Comparison of ENCODE assay signal across 27 cellular contexts in the genomic region with DNA sequence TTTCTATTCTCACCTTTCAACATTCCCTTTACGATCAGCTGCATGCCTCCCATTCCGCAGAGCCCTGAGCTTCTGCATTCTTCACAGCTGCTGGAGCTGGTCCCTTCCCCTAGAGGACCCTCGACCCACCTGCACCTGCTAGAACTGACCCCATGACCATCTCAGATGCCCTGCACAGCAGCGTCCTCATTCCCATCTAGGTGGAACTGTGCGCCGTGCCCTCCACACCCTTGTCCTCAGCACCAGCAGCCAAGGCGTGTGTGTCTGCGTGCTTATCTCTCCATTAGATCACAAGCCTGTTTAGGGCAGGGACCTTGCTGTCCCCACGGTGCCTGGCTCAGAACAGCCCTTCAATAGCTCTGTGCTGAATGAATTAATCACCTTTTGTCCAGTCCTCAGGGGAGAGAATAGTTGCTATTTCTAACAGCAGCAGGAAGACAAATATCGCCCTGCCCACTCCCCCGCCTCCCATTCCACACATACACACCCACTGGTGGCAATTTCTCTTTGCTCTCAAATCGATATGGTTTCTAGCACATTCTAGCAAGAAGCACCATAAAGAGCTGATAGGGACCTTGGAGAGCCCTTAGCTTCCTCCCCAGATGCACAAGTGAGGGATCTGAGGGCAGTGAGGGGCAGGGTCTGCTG.
A peak's percentile ranks its signal among the peaks of the same experiment; 100 is the strongest.
DNase-seq lines count a peak whose midpoint lies in the region; ATAC-seq, FAIRE-seq and TF ChIP-seq lines count a peak whose summit lies in the region.
"Had no signal": no experiment of that assay in that cellular context is flagged by ENCODE, and none has a peak within 500 bp of the region (broad histone marks: within the 10 kb centered on the region; RNA-seq: fewer than 3 reads in every experiment).

No MANE protein-coding gene starts in this region.

- peak overlapping the region; percentile 83 for H3K27ac ChIP-seq in SJCRH30
- peak overlapping the region in 8 of 10 donors; percentile 56 to 73 (median 68) for H3K27ac ChIP-seq in heart right ventricle
- H3K27ac ChIP-seq in trophoblast cell (ENCODE audit: low read depth, low read length) = no peak overlapping the region
- H3K27ac ChIP-seq: KMS-11 had no signal

- DNase-seq in GM12892 (ENCODE audit: insufficient read length) = no peak
- no peak for DNase-seq in SJCRH30
- peak in 1 of 2 donors; percentile 27 for DNase-seq in heart right ventricle
- peak; percentile 88 to 91 for DNase-seq in trophoblast cell
- DNase-seq in DMS53 treated with DMSO at 0.1 percent for 48 hours (lab: John Stamatoyannopoulos, UW; ENCODE audit: unreplicated experiment) = no peak
- no peak for DNase-seq in central memory CD4-positive, alpha-beta T cell
- no peak for DNase-seq in stimulated activated CD8-positive, alpha-beta memory T cell treated with anti-CD3 and anti-CD28 coated beads, Interleukin-4, amount 100 ng/mL, for 48 hours
- DNase-seq in DMS153 treated with DMSO at 0.1 percent for 48 hours (lab: John Stamatoyannopoulos, UW; ENCODE audit: unreplicated experiment) = no peak
- DNase-seq: activated CD4-positive, alpha-beta T cell treated with anti-CD3 and anti-CD28 coated beads for 1 hour; activated CD8-positive, alpha-beta memory T cell treated with anti-CD3 and anti-CD28 coated beads for 24 hours; activated naive CD4-positive, alpha-beta T cell; activated T-cell treated with anti-CD3 and anti-CD28 coated beads, Interleukin-2, amount 50 U/mL, for 4 hours; amniotic stem cell; CD4-positive, alpha-beta memory T cell; DMS53; HFFc6; immature natural killer cell; MV-4-11; NCI-H2029; NCI-H446 treated with DMSO at 0.1 percent for 48 hours; stimulated activated CD4-positive, alpha-beta T cell treated with anti-CD3 and anti-CD28 coated beads, Interleukin-4, amount 100 ng/mL, for 24 hours; stimulated activated naive CD8-positive, alpha-beta T cell treated with anti-CD3 and anti-CD28 coated beads, Interleukin-15, Interleukin-2, amounts not matched to agents 100 U/mL and 50 U/mL, for 24 hours; SW 1271 had no signal

- H3K14ac ChIP-seq in trophoblast cell (ENCODE audit: low read length) = no peak overlapping the region

- H4K8ac ChIP-seq in trophoblast cell (ENCODE audit: low read depth, low read length) = no peak overlapping the region

- no peaks in the 10 kb centered on the region for H3K79me1 ChIP-seq in trophoblast cell (ENCODE audit: low read length)

- no peak overlapping the region for H4K12ac ChIP-seq in trophoblast cell (ENCODE audit: low read depth, low read length)

- H3K9ac ChIP-seq in trophoblast cell (ENCODE audit: low read length) = no peak overlapping the region
- H3K9ac ChIP-seq: KMS-11 had no signal

- H3K4me2 ChIP-seq in trophoblast cell (ENCODE audit: low read length) = no peak overlapping the region
- H3K4me2 ChIP-seq: KMS-11 had no signal

- H3K4ac ChIP-seq in trophoblast cell (ENCODE audit: low read depth, low read length) = no peak overlapping the region

- peaks cover 84% of the 10 kb centered on the region for H3K4me1 ChIP-seq in SJCRH30
- H3K4me1 ChIP-seq in heart right ventricle = peaks cover 16 to 65% (median 40%) of the 10 kb centered on the region in 9 donors
- peaks cover 18 to 20% of the 10 kb centered on the region in 2 experiments for H3K4me1 ChIP-seq in trophoblast cell (ENCODE audit: control insufficient read depth in 1 of 2, insufficient read depth in 2 of 2, low read length in 2 of 2)

- peaks cover 2% of the 10 kb centered on the region for H3K79me2 ChIP-seq in trophoblast cell (ENCODE audit: control insufficient read depth, insufficient read depth, low read length, poor library complexity)

- TF ChIP-seq CTCF in heart right ventricle (IDR thresholded peaks at IDR 0.05) = no peak

- TF ChIP-seq POLR2A in GM12892 (IDR thresholded peaks at IDR 0.05; ENCODE audit: low read depth, low read length) = no peak

- no peaks in the 10 kb centered on the region for H3K27me3 ChIP-seq in SJCRH30
- peaks cover 0 to 5% (median 0%) of the 10 kb centered on the region in 7 donors for H3K27me3 ChIP-seq in heart right ventricle
- H3K27me3 ChIP-seq in trophoblast cell (ENCODE audit: insufficient read depth, low read length) = no peaks in the 10 kb centered on the region

- no peak overlapping the region for H2BK120ac ChIP-seq in trophoblast cell (ENCODE audit: insufficient read depth, low read length, poor library complexity)

- no peak overlapping the region for H2BK12ac ChIP-seq in trophoblast cell (ENCODE audit: low read length)

- H3K23ac ChIP-seq in trophoblast cell (ENCODE audit: low read length) = no peak overlapping the region

- peak; percentile 48 to 71 (median 64) for ATAC-seq in heart right ventricle
- ATAC-seq: activated T-cell treated with anti-CD3 and anti-CD28 coated beads, Interleukin-2, amount 50 U/mL, for 4 hours; stimulated activated naive CD8-positive, alpha-beta T cell treated with anti-CD3 and anti-CD28 coated beads, Interleukin-15, Interleukin-2, amounts not matched to agents 100 U/mL and 50 U/mL, for 24 hours had no signal

- WGBS in heart right ventricle, 2 donors = 53 to 60% methylated on average over 12 of the region's 12 CpGs
- WGBS in trophoblast cell (ENCODE audit: extremely low coverage, insufficient coverage, insufficient read length) = no CpG with 5 or more reads among the region's 12 CpGs

- H4K91ac ChIP-seq in trophoblast cell (ENCODE audit: low read depth, low read length) = no peak overlapping the region

- FAIRE-seq in GM12892 (lab: Jason Lieb, UNC) = peak; percentile 44
- FAIRE-seq: bronchial epithelial cell, endothelial cell of umbilical vein, HTR-8/SVneo had no signal

- no peak overlapping the region for H2BK5ac ChIP-seq in trophoblast cell (ENCODE audit: low read depth, low read length, poor library complexity)

- H3K9me3 ChIP-seq in SJCRH30 (replicated peaks) (no peaks in the 10 kb centered on the region), heart right ventricle (no peaks in the 10 kb centered on the region), trophoblast cell (ENCODE audit: insufficient read depth, low read depth, low read length) (no peaks in the 10 kb centered on the region)

- H3K36me3 ChIP-seq in SJCRH30 (no peaks in the 10 kb centered on the region), heart right ventricle (no peaks in the 10 kb centered on the region), trophoblast cell (ENCODE audit: control insufficient read depth in 1 of 2, insufficient read depth in 2 of 2, low read length in 2 of 2) (no peaks in the 10 kb centered on the region)

- intact Hi-C loops in heart right ventricle (cut with DNase I) = loop anchor here in 1 of 10 donors (5.0 kb wide), 1 partner anchor 59 kb away; no protein-coding TSS in a partner anchor

- H3K4me3 ChIP-seq in SJCRH30 (no peak overlapping the region), heart right ventricle (no peak overlapping the region), trophoblast cell (ENCODE audit: low read depth, low read length) (no peak overlapping the region)

- no peak overlapping the region for H3K18ac ChIP-seq in trophoblast cell (ENCODE audit: low read length)

- no peak overlapping the region for H2AFZ ChIP-seq in trophoblast cell (ENCODE audit: insufficient read depth, low read length, poor library complexity)

- no peak overlapping the region for H2AK5ac ChIP-seq in trophoblast cell (ENCODE audit: low read length)

Comparison
In these comparisons a context has a peak if more than half of its experiments do, and no peak if none do; other contexts are left out.
1. DNase-seq: peak in trophoblast cell (2 of 2); none in GM12892 (single experiment), SJCRH30 (0 of 2), DMS53 treated with DMSO at 0.1 percent for 48 hours (single experiment), central memory CD4-positive, alpha-beta T cell (single experiment), stimulated activated CD8-positive, alpha-beta memory T cell treated with anti-CD3 and anti-CD28 coated beads, Interleukin-4, amount 100 ng/mL, for 48 hours (single experiment) and DMS153 treated with DMSO at 0.1 percent for 48 hours (single experiment).